ENCODE assay signal across 8 cellular contexts in the genomic region with DNA sequence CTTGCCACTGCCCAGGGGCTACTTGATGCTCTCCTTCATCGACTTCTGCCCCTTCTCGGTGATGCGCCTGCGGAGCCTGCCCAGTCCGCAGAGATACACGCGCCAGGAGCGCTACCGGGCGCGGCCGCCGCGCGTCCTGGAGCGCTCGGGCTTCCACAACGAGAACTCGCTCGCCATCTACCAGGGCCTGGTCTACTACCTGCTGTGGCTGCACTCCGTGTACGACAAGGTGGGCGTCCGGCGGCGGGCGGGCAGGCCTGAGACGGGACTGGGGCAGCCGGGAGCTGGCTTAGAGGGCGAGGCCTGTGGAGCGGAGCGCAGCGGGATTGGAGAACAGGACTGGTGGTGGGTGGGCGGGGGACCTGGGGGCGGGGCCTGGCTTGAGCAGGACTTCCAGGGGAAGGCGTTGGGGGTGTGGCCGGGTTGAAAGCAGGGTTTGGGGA. TPM values are rescaled to one million over a fixed set of nuclear protein-coding genes. Genes with fewer than 3 reads are reported as not detected.
DNase-seq lines count a peak whose midpoint lies in the region; ATAC-seq and TF ChIP-seq lines count a peak whose summit lies in the region.

No MANE protein-coding gene starts in this region.

- H3K36me3 ChIP-seq in MM.1S (replicated peaks; ENCODE audit: insufficient read depth, low read length) = no peaks in the 10 kb centered on the region
- H3K36me3 ChIP-seq in SU-DHL-6 (ENCODE audit: low read length) = no peaks in the 10 kb centered on the region
- no peaks in the 10 kb centered on the region for H3K36me3 ChIP-seq in heart left ventricle
- H3K36me3 ChIP-seq in parathyroid adenoma (ENCODE audit: control insufficient read depth, insufficient read depth, low read length) = no peaks in the 10 kb centered on the region

- no peaks in the 10 kb centered on the region for H3K79me2 ChIP-seq in MM.1S (ENCODE audit: low read length)
- H3K79me2 ChIP-seq in SU-DHL-6 (ENCODE audit: insufficient read depth, low read length) = no peaks in the 10 kb centered on the region
- no peaks in the 10 kb centered on the region for H3K79me2 ChIP-seq in parathyroid adenoma

- no peaks in the 10 kb centered on the region for H3K4me1 Mint-ChIP-seq in type B pancreatic cell (ENCODE audit: unreplicated experiment)

- H3K9me2 ChIP-seq in MM.1S (replicated peaks; ENCODE audit: insufficient read depth, low read length) (no peaks in the 10 kb centered on the region), SU-DHL-6 (replicated peaks; ENCODE audit: insufficient read depth, low read length) (no peaks in the 10 kb centered on the region)

- peak; percentile 75 for DNase-seq in SIG-M5 treated with dmso at 0.1 percent for 504 hours (lab: John Stamatoyannopoulos, UW; ENCODE audit: unreplicated experiment)
- no peak for DNase-seq in SIG-M5 (lab: John Stamatoyannopoulos, UW)
- peak; percentile 50 for DNase-seq in MM.1S
- DNase-seq in activated naive CD8-positive, alpha-beta T cell treated with anti-CD3 and anti-CD28 coated beads, Interleukin-2, amount 50 U/mL, for 16 hours (ENCODE audit: low read depth, low spot score) = peak; percentile 29
- DNase-seq in heart left ventricle = peak; percentile 78 to 87 (median 82)
- DNase-seq in type B pancreatic cell (ENCODE audit: extremely low spot score, unreplicated experiment) = peak; percentile 81

- intact Hi-C loops in heart left ventricle (cut with DNase I) = loop anchor here in 2 of 10 donors (1.0 to 2.0 kb wide), 2 partner anchors 24 to 25 kb away; no protein-coding TSS in a partner anchor

- H3K4me3 ChIP-seq in MM.1S (ENCODE audit: low read length) = peak overlapping the region; percentile 56
- peak overlapping the region; percentile 53 for H3K4me3 ChIP-seq in SU-DHL-6 (ENCODE audit: insufficient read depth, low read length, poor library complexity, severe bottlenecking)
- peak overlapping the region; percentile 37 to 97 (median 63) for H3K4me3 ChIP-seq in heart left ventricle
- H3K4me3 ChIP-seq in parathyroid adenoma (ENCODE audit: low read depth, low read length) = peak overlapping the region; percentile 78

- peak; percentile 76 to 93 (median 91) for ATAC-seq in heart left ventricle

- no peaks in the 10 kb centered on the region for H3K4me1 ChIP-seq in MM.1S (ENCODE audit: low read length)
- peaks cover 0 to 20% (median 9%) of the 10 kb centered on the region in 12 donors for H3K4me1 ChIP-seq in heart left ventricle
- H3K4me1 ChIP-seq in parathyroid adenoma = no peaks in the 10 kb centered on the region

- H4K20me1 ChIP-seq in MM.1S (ENCODE audit: insufficient read depth, low read length) (no peaks in the 10 kb centered on the region), SU-DHL-6 (ENCODE audit: low read depth, low read length) (no peaks in the 10 kb centered on the region)

- H3K27me3 Mint-ChIP-seq in type B pancreatic cell = peaks cover 47% of the 10 kb centered on the region

- TF ChIP-seq CTCF in MM.1S (IDR thresholded peaks at IDR 0.05; ENCODE audit: low read length) (0 out of 2 replicates have a peak, but pooled peaks have one; percentile 5), SU-DHL-6 (IDR thresholded peaks at IDR 0.05; ENCODE audit: insufficient read depth, low read length, poor library complexity, severe bottlenecking) (no peak), heart left ventricle (IDR thresholded peaks at IDR 0.05) (no peak), parathyroid adenoma (IDR thresholded peaks at IDR 0.05) (no peak), type B pancreatic cell (conservative IDR thresholded peaks at IDR 0.05) (peak; percentile 60)

- H3K36me3 Mint-ChIP-seq in type B pancreatic cell = no peaks in the 10 kb centered on the region

- no peak overlapping the region for H3K9ac ChIP-seq in MM.1S (ENCODE audit: low read length)
- peak overlapping the region; percentile 30; the same call in 1 of the 2 replicates for H3K9ac ChIP-seq in SU-DHL-6 (ENCODE audit: low read length)
- H3K9ac ChIP-seq in parathyroid adenoma = no peak overlapping the region

- no peaks in the 10 kb centered on the region for H3K9me3 ChIP-seq in MM.1S (replicated peaks; ENCODE audit: insufficient read depth, low read length)
- H3K9me3 ChIP-seq in SU-DHL-6 (ENCODE audit: insufficient read depth, low read length) = no peaks in the 10 kb centered on the region
- no peaks in the 10 kb centered on the region for H3K9me3 ChIP-seq in heart left ventricle
- H3K9me3 ChIP-seq in parathyroid adenoma (ENCODE audit: control insufficient read depth, low read length) = no peaks in the 10 kb centered on the region

- peak overlapping the region; percentile 65 for H3K27ac Mint-ChIP-seq in type B pancreatic cell

- H3F3A ChIP-seq in MM.1S (ENCODE audit: insufficient read depth, low read length) (no peaks in the 10 kb centered on the region), SU-DHL-6 (ENCODE audit: insufficient read depth) (no peaks in the 10 kb centered on the region)

- H3K27ac ChIP-seq in MM.1S (ENCODE audit: low read length) (no peak overlapping the region), SU-DHL-6 (ENCODE audit: low read depth, low read length) (no peak overlapping the region), heart left ventricle (peak overlapping the region in 6 of 12 donors; percentile 2 to 70 (median 52)), parathyroid adenoma (peak overlapping the region; percentile 70)

- no peak for TF ChIP-seq POLR2A in heart left ventricle (IDR thresholded peaks at IDR 0.05)

- WGBS in heart left ventricle, 4 donors = 0 to 1% (median 1%) methylated on average over 27 to 37 of the region's 37 CpGs

- no peaks in the 10 kb centered on the region for H3K9me3 Mint-ChIP-seq in type B pancreatic cell

- H3K4me2 ChIP-seq in MM.1S (ENCODE audit: low read depth, low read length) (peak overlapping the region; percentile 88; the same call in 1 of the 2 replicates), SU-DHL-6 (ENCODE audit: low read depth, low read length, poor library complexity, severe bottlenecking) (peak overlapping the region; percentile 66), parathyroid adenoma (ENCODE audit: low read length) (peak overlapping the region; percentile 100)

- H2AFZ ChIP-seq in MM.1S (ENCODE audit: low read length) (peak overlapping the region; percentile 71), SU-DHL-6 (ENCODE audit: low read depth, low read length, severe bottlenecking) (peak overlapping the region; percentile 71), parathyroid adenoma (peak overlapping the region; percentile 97)

- peaks cover 59% of the 10 kb centered on the region for H3K27me3 ChIP-seq in MM.1S (replicated peaks; ENCODE audit: insufficient read depth, low read length)
- no peaks in the 10 kb centered on the region for H3K27me3 ChIP-seq in SU-DHL-6 (ENCODE audit: low read length)
- H3K27me3 ChIP-seq in heart left ventricle = peaks cover 0 to 24% (median 0%) of the 10 kb centered on the region in 9 donors
- H3K27me3 ChIP-seq in parathyroid adenoma (ENCODE audit: control insufficient read depth, insufficient read depth, low read length) = no peaks in the 10 kb centered on the region

- H3K4me3 Mint-ChIP-seq in type B pancreatic cell = peak overlapping the region; percentile 90

RNA-seq across cellular contexts. Expression of a gene that starts 12.7 kb away (rescaled TPM):
- total RNA-seq in heart left ventricle (100 to 1,000 TPM; 237 to 690 (median 325) TPM), type B pancreatic cell (ENCODE audit: low replicate concordance) (159 and 176 TPM in 2 replicates)
- polyA plus RNA-seq in heart left ventricle = 100 to 1,000 TPM; 186 to 663 TPM

RNA-seq across cellular contexts. Expression of a gene that starts 26.0 kb away (rescaled TPM):
- 1 to 10 TPM in 6 of 9 donors, under 1 TPM in 3; 0.19 to 3.0 (median 1.9) TPM for total RNA-seq in heart left ventricle
- polyA plus RNA-seq in heart left ventricle = 1 to 10 TPM; 1.3 to 2.9 TPM
- total RNA-seq in type B pancreatic cell (ENCODE audit: low replicate concordance) = 5.2 and 11.9 TPM in 2 replicates

RNA-seq across cellular contexts. Expression of a gene that starts 26.2 kb away (rescaled TPM):
- total RNA-seq in heart left ventricle = under 1 TPM in 5 of 9 donors, not detected in 4; 0.18 to 0.67 (median 0.31) TPM
- polyA plus RNA-seq in heart left ventricle = under 1 TPM; 0.15 to 0.42 TPM
- 1.1 and 1.5 TPM in 2 replicates for total RNA-seq in type B pancreatic cell (ENCODE audit: low replicate concordance)

RNA-seq across cellular contexts. Expression of a gene that starts 26.8 kb away (rescaled TPM):
- 1 to 10 TPM in 2 of 9 donors, under 1 TPM in 6, not detected in 1; 0.18 to 3.1 (median 0.72) TPM for total RNA-seq in heart left ventricle
- 1 to 10 TPM in 1 of 2 donors, under 1 TPM in 1; 0.30 to 1.3 TPM for polyA plus RNA-seq in heart left ventricle
- 4.2 and 5.5 TPM in 2 replicates for total RNA-seq in type B pancreatic cell (ENCODE audit: low replicate concordance)

RNA-seq across cellular contexts. Expression of a gene that starts 41.2 kb away (rescaled TPM):
- total RNA-seq in heart left ventricle = 10 to 100 TPM in 8 of 9 donors, 1 to 10 TPM in 1; 9.3 to 15.8 (median 11.9) TPM
- polyA plus RNA-seq in heart left ventricle = 10 to 100 TPM in 1 of 2 donors, 1 to 10 TPM in 1; 9.6 to 10.3 TPM
- total RNA-seq in type B pancreatic cell (ENCODE audit: low replicate concordance) = 25.2 and 27.3 TPM in 2 replicates

Comparison
In these comparisons a context has a peak if more than half of its experiments do, and no peak if none do; other contexts are left out.
1. CTCF ChIP-seq: peak in MM.1S (single experiment) and type B pancreatic cell (single experiment); none in SU-DHL-6 (single experiment), heart left ventricle (0 of 12) and parathyroid adenoma (single experiment).
2. Peak in every context shown above with its lines, with median percentiles within 50 percentile points of each other: H2AFZ ChIP-seq, H3K4me2 ChIP-seq and H3K4me3 ChIP-seq.